10 cellular contexts compared by ENCODE assay signal in the genomic region with DNA sequence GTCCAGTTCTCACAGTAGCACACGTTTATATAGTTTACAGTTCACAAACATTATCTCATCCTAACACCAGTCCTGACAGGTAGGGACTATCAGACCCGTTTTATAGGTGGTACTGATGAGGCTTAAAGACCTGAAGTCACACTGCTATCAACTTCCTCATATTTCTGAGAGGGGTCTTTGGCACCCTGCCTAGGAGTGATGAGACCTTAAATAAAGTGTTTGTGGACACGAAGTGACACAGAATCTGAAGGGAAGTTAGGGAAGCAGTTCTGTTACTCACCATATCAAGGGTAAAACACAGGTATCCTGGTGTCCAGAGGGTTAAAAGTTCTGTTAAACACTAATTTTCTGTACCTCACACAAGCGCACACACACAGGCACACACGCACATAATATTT. TPM values are rescaled to one million over a fixed set of nuclear protein-coding genes. Genes with fewer than 3 reads are reported as not detected.
DNase-seq lines count a peak whose midpoint lies in the region; ATAC-seq lines count a peak whose summit lies in the region.
"Had no signal": no experiment of that assay in that cellular context is flagged by ENCODE, and none has a peak within 500 bp of the region (broad histone marks: within the 10 kb centered on the region; RNA-seq: fewer than 3 reads in every experiment).

No MANE protein-coding gene starts in this region.

- peak overlapping the region; percentile 53 for H3K4me3 Mint-ChIP-seq in activated T-helper 1 cell treated with anti-CD3 and anti-CD28 coated beads, Interleukin-12 subunit alpha, Interleukin-12 subunit beta, Interleukin-2, Interleukin-4 antibody, amounts not matched to agents 30 ng/mL and 10 ng/mL and 1 ng/mL, durations not matched to agents 14 hours and 24 hours and 36 hours

- DNase-seq in activated T-helper 1 cell treated with anti-CD3 and anti-CD28 coated beads, Interleukin-12 subunit alpha, Interleukin-12 subunit beta, Interleukin-2, Interleukin-4 antibody, amounts not matched to agents 30 ng/mL and 10 ng/mL and 1 ng/mL, durations not matched to agents 14 hours and 24 hours and 36 hours (ENCODE audit: low spot score), result no peak
- DNase-seq in iPS DF 6.9 (ENCODE audit: low read depth, low spot score), result no peak
- no peak for DNase-seq in SW480 (ENCODE audit: low spot score)
- DNase-seq in SJCRH30, result no peak
- DNase-seq: amniotic stem cell, T1000 had no signal

- WGBS in iPS DF 6.9 (ENCODE audit: insufficient coverage, insufficient read length), result no CpG with 5 or more reads among the region's 5 CpGs

- no peaks in the 10 kb centered on the region for H3K9me3 Mint-ChIP-seq in activated T-helper 1 cell treated with anti-CD3 and anti-CD28 coated beads, Interleukin-12 subunit alpha, Interleukin-12 subunit beta, Interleukin-2, Interleukin-4 antibody, amounts not matched to agents 30 ng/mL and 10 ng/mL and 1 ng/mL, durations not matched to agents 14 hours and 24 hours and 36 hours

- intact Hi-C loops in activated T-helper 1 cell treated with anti-CD3 and anti-CD28 coated beads, Interleukin-12 subunit alpha, Interleukin-12 subunit beta, Interleukin-2, Interleukin-4 antibody, amounts not matched to agents 30 ng/mL and 10 ng/mL and 1 ng/mL, durations not matched to agents 14 hours and 24 hours and 36 hours (cut with micrococcal nuclease), result loop anchor here (10.0 kb wide), 1 partner anchor 1153 kb away; the partner anchor contains the start of gene DAB1

- peaks cover 8% of the 10 kb centered on the region for H3K36me3 Mint-ChIP-seq in activated T-helper 1 cell treated with anti-CD3 and anti-CD28 coated beads, Interleukin-12 subunit alpha, Interleukin-12 subunit beta, Interleukin-2, Interleukin-4 antibody, amounts not matched to agents 30 ng/mL and 10 ng/mL and 1 ng/mL, durations not matched to agents 14 hours and 24 hours and 36 hours (ENCODE audit: low read depth)

- H3K4me1 Mint-ChIP-seq in activated T-helper 1 cell treated with anti-CD3 and anti-CD28 coated beads, Interleukin-12 subunit alpha, Interleukin-12 subunit beta, Interleukin-2, Interleukin-4 antibody, amounts not matched to agents 30 ng/mL and 10 ng/mL and 1 ng/mL, durations not matched to agents 14 hours and 24 hours and 36 hours (ENCODE audit: low read depth), result peaks cover 40% of the 10 kb centered on the region

- H3K4me3 ChIP-seq in iPS DF 6.9 (ENCODE audit: low read length) (peak overlapping the region; percentile 40; the same call in 1 of the 2 replicates), rectal smooth muscle tissue (ENCODE audit: low read length) (peak overlapping the region; percentile 53), SJCRH30 (no peak overlapping the region)

- no peak overlapping the region for H3K9ac ChIP-seq in rectal smooth muscle tissue (ENCODE audit: low read length)

- ATAC-seq in GM19452 (IDR thresholded peaks at IDR 0.05; ENCODE audit: unreplicated experiment), result peak; percentile 1
- no peak for ATAC-seq in GM18498 (IDR thresholded peaks at IDR 0.05; ENCODE audit: unreplicated experiment)
- no peak for ATAC-seq in GM18870 (IDR thresholded peaks at IDR 0.05; ENCODE audit: unreplicated experiment)

- H3K27me3 Mint-ChIP-seq in activated T-helper 1 cell treated with anti-CD3 and anti-CD28 coated beads, Interleukin-12 subunit alpha, Interleukin-12 subunit beta, Interleukin-2, Interleukin-4 antibody, amounts not matched to agents 30 ng/mL and 10 ng/mL and 1 ng/mL, durations not matched to agents 14 hours and 24 hours and 36 hours (ENCODE audit: insufficient read depth), result peaks cover 61% of the 10 kb centered on the region

- H3K27ac Mint-ChIP-seq in activated T-helper 1 cell treated with anti-CD3 and anti-CD28 coated beads, Interleukin-12 subunit alpha, Interleukin-12 subunit beta, Interleukin-2, Interleukin-4 antibody, amounts not matched to agents 30 ng/mL and 10 ng/mL and 1 ng/mL, durations not matched to agents 14 hours and 24 hours and 36 hours, result peak overlapping the region; percentile 84

- H3K36me3 ChIP-seq in iPS DF 6.9 (ENCODE audit: control insufficient read depth, insufficient read depth, low read length) (no peaks in the 10 kb centered on the region; the same call in 1 of the 2 replicates), rectal smooth muscle tissue (ENCODE audit: control insufficient read depth, insufficient read depth, low read length) (no peaks in the 10 kb centered on the region), SJCRH30 (no peaks in the 10 kb centered on the region)

- H3K27ac ChIP-seq in iPS DF 6.9 (ENCODE audit: low read length) (no peak overlapping the region), rectal smooth muscle tissue (ENCODE audit: low read depth, low read length) (no peak overlapping the region), SJCRH30 (no peak overlapping the region)

- H3K27me3 ChIP-seq in iPS DF 6.9 (ENCODE audit: control insufficient read depth, insufficient read depth, low read length) (peaks cover 15% of the 10 kb centered on the region; the same call in 1 of the 2 replicates), rectal smooth muscle tissue (ENCODE audit: control insufficient read depth, insufficient read depth, low read length) (peaks cover 4% of the 10 kb centered on the region), SJCRH30 (no peaks in the 10 kb centered on the region)

- H3K9me3 ChIP-seq in iPS DF 6.9 (ENCODE audit: control insufficient read depth, insufficient read depth, low read length), result no peaks in the 10 kb centered on the region
- 0 out of 2 replicates have a peak, but pooled peaks cover 6% of the 10 kb centered on the region for H3K9me3 ChIP-seq in SJCRH30 (replicated peaks)

- H3K4me1 ChIP-seq in iPS DF 6.9 (ENCODE audit: control insufficient read depth, insufficient read depth, low read length) (peaks cover 2% of the 10 kb centered on the region; the same call in 1 of the 2 replicates), rectal smooth muscle tissue (ENCODE audit: control insufficient read depth, insufficient read depth, low read length) (no peaks in the 10 kb centered on the region), SJCRH30 (peaks cover 12% of the 10 kb centered on the region; the same call in 1 of the 2 replicates)

RNA-seq across cellular contexts. Expression of gene TACSTD2, which starts 0.6 kb away (rescaled TPM):
- not detected in 2 replicates for total RNA-seq in activated T-helper 1 cell treated with anti-CD3 and anti-CD28 coated beads, Interleukin-12 subunit alpha, Interleukin-12 subunit beta, Interleukin-2, Interleukin-4 antibody, amounts not matched to agents 30 ng/mL and 10 ng/mL and 1 ng/mL, durations not matched to agents 14 hours and 24 hours and 36 hours
- total RNA-seq in SJCRH30 (2014; rRNA removed; shearing (Covaris generic)), result not detected in 2 replicates

RNA-seq across cellular contexts. Expression of gene OMA1, which starts 31.1 kb away (rescaled TPM):
- total RNA-seq in activated T-helper 1 cell treated with anti-CD3 and anti-CD28 coated beads, Interleukin-12 subunit alpha, Interleukin-12 subunit beta, Interleukin-2, Interleukin-4 antibody, amounts not matched to agents 30 ng/mL and 10 ng/mL and 1 ng/mL, durations not matched to agents 14 hours and 24 hours and 36 hours, result 12.9 and 13.0 TPM in 2 replicates
- 26.8 and 27.0 TPM in 2 replicates for total RNA-seq in SJCRH30 (2014; rRNA removed; shearing (Covaris generic))
